In genomic region chr13:23161176-23161825, GRCh38 we compare ENCODE assay signal across 1 cellular context.
TF ChIP-seq lines count a peak whose summit lies in the region.

No MANE protein-coding gene starts in this region.

TF ChIP-seq in H1, 55 proteins besides CTCF, POLR2A, EP300 and RAD21:
- TF ChIP-seq SIX5 (IDR thresholded peaks at IDR 0.05; ENCODE audit: low read depth, low read length) (no peak), NRF1 (IDR thresholded peaks at IDR 0.05; ENCODE audit: low read depth, low read length) (no peak)
- TF ChIP-seq, protein P1, sequence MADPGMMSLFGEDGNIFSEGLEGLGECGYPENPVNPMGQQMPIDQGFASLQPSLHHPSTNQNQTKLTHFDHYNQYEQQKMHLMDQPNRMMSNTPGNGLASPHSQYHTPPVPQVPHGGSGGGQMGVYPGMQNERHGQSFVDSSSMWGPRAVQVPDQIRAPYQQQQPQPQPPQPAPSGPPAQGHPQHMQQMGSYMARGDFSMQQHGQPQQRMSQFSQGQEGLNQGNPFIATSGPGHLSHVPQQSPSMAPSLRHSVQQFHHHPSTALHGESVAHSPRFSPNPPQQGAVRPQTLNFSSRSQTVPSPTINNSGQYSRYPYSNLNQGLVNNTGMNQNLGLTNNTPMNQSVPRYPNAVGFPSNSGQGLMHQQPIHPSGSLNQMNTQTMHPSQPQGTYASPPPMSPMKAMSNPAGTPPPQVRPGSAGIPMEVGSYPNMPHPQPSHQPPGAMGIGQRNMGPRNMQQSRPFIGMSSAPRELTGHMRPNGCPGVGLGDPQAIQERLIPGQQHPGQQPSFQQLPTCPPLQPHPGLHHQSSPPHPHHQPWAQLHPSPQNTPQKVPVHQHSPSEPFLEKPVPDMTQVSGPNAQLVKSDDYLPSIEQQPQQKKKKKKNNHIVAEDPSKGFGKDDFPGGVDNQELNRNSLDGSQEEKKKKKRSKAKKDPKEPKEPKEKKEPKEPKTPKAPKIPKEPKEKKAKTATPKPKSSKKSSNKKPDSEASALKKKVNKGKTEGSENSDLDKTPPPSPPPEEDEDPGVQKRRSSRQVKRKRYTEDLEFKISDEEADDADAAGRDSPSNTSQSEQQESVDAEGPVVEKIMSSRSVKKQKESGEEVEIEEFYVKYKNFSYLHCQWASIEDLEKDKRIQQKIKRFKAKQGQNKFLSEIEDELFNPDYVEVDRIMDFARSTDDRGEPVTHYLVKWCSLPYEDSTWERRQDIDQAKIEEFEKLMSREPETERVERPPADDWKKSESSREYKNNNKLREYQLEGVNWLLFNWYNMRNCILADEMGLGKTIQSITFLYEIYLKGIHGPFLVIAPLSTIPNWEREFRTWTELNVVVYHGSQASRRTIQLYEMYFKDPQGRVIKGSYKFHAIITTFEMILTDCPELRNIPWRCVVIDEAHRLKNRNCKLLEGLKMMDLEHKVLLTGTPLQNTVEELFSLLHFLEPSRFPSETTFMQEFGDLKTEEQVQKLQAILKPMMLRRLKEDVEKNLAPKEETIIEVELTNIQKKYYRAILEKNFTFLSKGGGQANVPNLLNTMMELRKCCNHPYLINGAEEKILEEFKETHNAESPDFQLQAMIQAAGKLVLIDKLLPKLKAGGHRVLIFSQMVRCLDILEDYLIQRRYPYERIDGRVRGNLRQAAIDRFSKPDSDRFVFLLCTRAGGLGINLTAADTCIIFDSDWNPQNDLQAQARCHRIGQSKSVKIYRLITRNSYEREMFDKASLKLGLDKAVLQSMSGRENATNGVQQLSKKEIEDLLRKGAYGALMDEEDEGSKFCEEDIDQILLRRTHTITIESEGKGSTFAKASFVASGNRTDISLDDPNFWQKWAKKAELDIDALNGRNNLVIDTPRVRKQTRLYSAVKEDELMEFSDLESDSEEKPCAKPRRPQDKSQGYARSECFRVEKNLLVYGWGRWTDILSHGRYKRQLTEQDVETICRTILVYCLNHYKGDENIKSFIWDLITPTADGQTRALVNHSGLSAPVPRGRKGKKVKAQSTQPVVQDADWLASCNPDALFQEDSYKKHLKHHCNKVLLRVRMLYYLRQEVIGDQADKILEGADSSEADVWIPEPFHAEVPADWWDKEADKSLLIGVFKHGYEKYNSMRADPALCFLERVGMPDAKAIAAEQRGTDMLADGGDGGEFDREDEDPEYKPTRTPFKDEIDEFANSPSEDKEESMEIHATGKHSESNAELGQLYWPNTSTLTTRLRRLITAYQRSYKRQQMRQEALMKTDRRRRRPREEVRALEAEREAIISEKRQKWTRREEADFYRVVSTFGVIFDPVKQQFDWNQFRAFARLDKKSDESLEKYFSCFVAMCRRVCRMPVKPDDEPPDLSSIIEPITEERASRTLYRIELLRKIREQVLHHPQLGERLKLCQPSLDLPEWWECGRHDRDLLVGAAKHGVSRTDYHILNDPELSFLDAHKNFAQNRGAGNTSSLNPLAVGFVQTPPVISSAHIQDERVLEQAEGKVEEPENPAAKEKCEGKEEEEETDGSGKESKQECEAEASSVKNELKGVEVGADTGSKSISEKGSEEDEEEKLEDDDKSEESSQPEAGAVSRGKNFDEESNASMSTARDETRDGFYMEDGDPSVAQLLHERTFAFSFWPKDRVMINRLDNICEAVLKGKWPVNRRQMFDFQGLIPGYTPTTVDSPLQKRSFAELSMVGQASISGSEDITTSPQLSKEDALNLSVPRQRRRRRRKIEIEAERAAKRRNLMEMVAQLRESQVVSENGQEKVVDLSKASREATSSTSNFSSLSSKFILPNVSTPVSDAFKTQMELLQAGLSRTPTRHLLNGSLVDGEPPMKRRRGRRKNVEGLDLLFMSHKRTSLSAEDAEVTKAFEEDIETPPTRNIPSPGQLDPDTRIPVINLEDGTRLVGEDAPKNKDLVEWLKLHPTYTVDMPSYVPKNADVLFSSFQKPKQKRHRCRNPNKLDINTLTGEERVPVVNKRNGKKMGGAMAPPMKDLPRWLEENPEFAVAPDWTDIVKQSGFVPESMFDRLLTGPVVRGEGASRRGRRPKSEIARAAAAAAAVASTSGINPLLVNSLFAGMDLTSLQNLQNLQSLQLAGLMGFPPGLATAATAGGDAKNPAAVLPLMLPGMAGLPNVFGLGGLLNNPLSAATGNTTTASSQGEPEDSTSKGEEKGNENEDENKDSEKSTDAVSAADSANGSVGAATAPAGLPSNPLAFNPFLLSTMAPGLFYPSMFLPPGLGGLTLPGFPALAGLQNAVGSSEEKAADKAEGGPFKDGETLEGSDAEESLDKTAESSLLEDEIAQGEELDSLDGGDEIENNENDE (IDR thresholded peaks at IDR 0.05; ENCODE audit: insufficient replicate concordance, low read length), result no peak
